In genomic region chr16:87723224-87723619, GRCh38 we compare ENCODE assay signal across 8 cellular contexts. TPM values are rescaled to one million over a fixed set of nuclear protein-coding genes. Genes with fewer than 3 reads are reported as not detected.
DNase-seq lines count a peak whose midpoint lies in the region; ATAC-seq and TF ChIP-seq lines count a peak whose summit lies in the region.

No MANE protein-coding gene starts in this region.

- H4K91ac ChIP-seq in mesenchymal stem cell (ENCODE audit: low read length), result no peak overlapping the region

- H3K9me3 Mint-ChIP-seq in activated CD4-positive, alpha-beta memory T cell treated with anti-CD3 and anti-CD28 coated beads, Interleukin-2, amount 10 ng/mL, durations not matched to agents 7 days and 5 days, result no peaks in the 10 kb centered on the region

- H3K4me1 Mint-ChIP-seq in activated CD4-positive, alpha-beta memory T cell treated with anti-CD3 and anti-CD28 coated beads, Interleukin-2, amount 10 ng/mL, durations not matched to agents 7 days and 5 days, result peaks cover 6% of the 10 kb centered on the region

- H2BK5ac ChIP-seq in mesenchymal stem cell (ENCODE audit: low read depth, low read length, poor library complexity, severe bottlenecking), result no peak overlapping the region

- no peak overlapping the region for H2AFZ ChIP-seq in mesenchymal stem cell (ENCODE audit: low read depth, low read length)

- ATAC-seq in GM21423 (IDR thresholded peaks at IDR 0.05; ENCODE audit: unreplicated experiment) (peak; percentile 67), GM21515 (IDR thresholded peaks at IDR 0.05; ENCODE audit: unreplicated experiment) (no peak)

- no peak overlapping the region for H3K23ac ChIP-seq in mesenchymal stem cell (ENCODE audit: low read length in 2 of 2)

- H3K18ac ChIP-seq in mesenchymal stem cell (ENCODE audit: low read depth in 1 of 2, low read length in 2 of 2), result no peak overlapping the region

- H2BK12ac ChIP-seq in mesenchymal stem cell (ENCODE audit: low read length in 2 of 2), result no peak overlapping the region

- peaks cover 65% of the 10 kb centered on the region for H3K36me3 Mint-ChIP-seq in activated CD4-positive, alpha-beta memory T cell treated with anti-CD3 and anti-CD28 coated beads, Interleukin-2, amount 10 ng/mL, durations not matched to agents 7 days and 5 days (ENCODE audit: low read depth)

- no peak overlapping the region for H3K27ac Mint-ChIP-seq in activated CD4-positive, alpha-beta memory T cell treated with anti-CD3 and anti-CD28 coated beads, Interleukin-2, amount 10 ng/mL, durations not matched to agents 7 days and 5 days

- H2BK120ac ChIP-seq in mesenchymal stem cell (ENCODE audit: low read depth, low read length), result no peak overlapping the region

- no peak overlapping the region for H3K4me3 Mint-ChIP-seq in activated CD4-positive, alpha-beta memory T cell treated with anti-CD3 and anti-CD28 coated beads, Interleukin-2, amount 10 ng/mL, durations not matched to agents 7 days and 5 days

- no peaks in the 10 kb centered on the region for H3K27me3 Mint-ChIP-seq in activated CD4-positive, alpha-beta memory T cell treated with anti-CD3 and anti-CD28 coated beads, Interleukin-2, amount 10 ng/mL, durations not matched to agents 7 days and 5 days

- no peak overlapping the region for H2BK15ac ChIP-seq in mesenchymal stem cell (ENCODE audit: low read depth, poor library complexity, severe bottlenecking)

- H3K4ac ChIP-seq in mesenchymal stem cell (ENCODE audit: low read depth in 1 of 2, low read length in 2 of 2), result no peak overlapping the region

- DNase-seq in NCI-H2227 treated with DMSO at 0.1 percent for 48 hours (lab: John Stamatoyannopoulos, UW), result peak; percentile 70
- peak; percentile 55 to 79 for DNase-seq in cardiac fibroblast (ENCODE audit: low read depth in 2 of 2)
- DNase-seq in mesenchymal stem cell, result peak; percentile 37
- DNase-seq in activated CD4-positive, alpha-beta memory T cell treated with anti-CD3 and anti-CD28 coated beads, Interleukin-2, amount 10 ng/mL, durations not matched to agents 7 days and 5 days, result no peak
- DNase-seq in LoVo (ENCODE audit: low spot score), result no peak

- no peak overlapping the region for H2AK5ac ChIP-seq in mesenchymal stem cell (ENCODE audit: low read length, severe bottlenecking)

- no peak overlapping the region for H3K4me3 ChIP-seq in BLaER1 treated with 17β-estradiol and CSF1 and Interleukin-3, amounts not matched to agents 10 nM and 100 nM
- H3K4me3 ChIP-seq in cardiac fibroblast (replicated peaks in 1 of 2; ENCODE audit: low read depth in 2 of 2, low read length in 2 of 2), result no peak overlapping the region
- no peak overlapping the region for H3K4me3 ChIP-seq in mesenchymal stem cell (ENCODE audit: insufficient read depth in 1 of 2, low read depth in 1 of 2, low read length in 2 of 2)

- no peaks in the 10 kb centered on the region for H3K27me3 ChIP-seq in BLaER1 treated with 17β-estradiol and CSF1 and Interleukin-3, amounts not matched to agents 10 nM and 100 nM
- no peaks in the 10 kb centered on the region for H3K27me3 ChIP-seq in mesenchymal stem cell (ENCODE audit: control insufficient read depth in 1 of 2, insufficient read depth in 1 of 2, low read length in 2 of 2)

- 88% methylated on average over 12 of the region's 12 CpGs for WGBS in mesenchymal stem cell

- H3K27ac ChIP-seq in BLaER1 treated with 17β-estradiol and CSF1 and Interleukin-3, amounts not matched to agents 10 nM and 100 nM, result peak overlapping the region in 9 of 11 experiments; percentile 40 to 90 (median 75); a peak in 16 of 22 replicates
- H3K27ac ChIP-seq in mesenchymal stem cell (ENCODE audit: low read length, poor library complexity, severe bottlenecking), result peak overlapping the region; percentile 18

- peaks cover 0 to 47% (median 23%) of the 10 kb centered on the region in 11 experiments; a peak in 18 of 22 replicates for H4K20me1 ChIP-seq in BLaER1 treated with 17β-estradiol and CSF1 and Interleukin-3, amounts not matched to agents 10 nM and 100 nM

- TF ChIP-seq CTCF in cardiac fibroblast (IDR thresholded peaks at IDR 0.05; ENCODE audit: low read depth, low read length), result no peak

- H3K4me1 ChIP-seq in BLaER1 treated with 17β-estradiol and CSF1 and Interleukin-3, amounts not matched to agents 10 nM and 100 nM, result peaks cover 51 to 85% (median 79%) of the 10 kb centered on the region in 10 experiments
- peaks cover 40% of the 10 kb centered on the region for H3K4me1 ChIP-seq in mesenchymal stem cell (ENCODE audit: control insufficient read depth, insufficient read depth, low read depth, low read length)

- H3K14ac ChIP-seq in mesenchymal stem cell (ENCODE audit: low read length in 2 of 2), result no peak overlapping the region

- peaks cover 29% of the 10 kb centered on the region for H3K79me1 ChIP-seq in mesenchymal stem cell (replicated peaks; ENCODE audit: low read length, poor library complexity, severe bottlenecking)

- CTCF ChIA-PET in activated CD4-positive, alpha-beta memory T cell treated with anti-CD3 and anti-CD28 coated beads, Interleukin-2, amount 10 ng/mL, durations not matched to agents 7 days and 5 days (lab: Charles Lee), result no interaction called here

- peak overlapping the region; percentile 57 to 91 (median 86) for H3K4me2 ChIP-seq in BLaER1 treated with 17β-estradiol and CSF1 and Interleukin-3, amounts not matched to agents 10 nM and 100 nM
- H3K4me2 ChIP-seq in mesenchymal stem cell (ENCODE audit: low read length, poor library complexity, severe bottlenecking), result no peak overlapping the region

- POLR2A ChIA-PET in activated CD4-positive, alpha-beta memory T cell treated with anti-CD3 and anti-CD28 coated beads, Interleukin-2, amount 10 ng/mL, durations not matched to agents 7 days and 5 days (lab: Charles Lee), result interaction anchor here (3.0 kb wide), 1 partner anchor 42 kb away, joined by 7 read pairs; the partner anchor contains the start of gene KLHDC4

- peak overlapping the region in 8 of 11 experiments; percentile 1 to 75 (median 60); a peak in 13 of 22 replicates for H3K9ac ChIP-seq in BLaER1 treated with 17β-estradiol and CSF1 and Interleukin-3, amounts not matched to agents 10 nM and 100 nM
- H3K9ac ChIP-seq in mesenchymal stem cell (ENCODE audit: low read length), result no peak overlapping the region

- H3K9me3 ChIP-seq in BLaER1 treated with 17β-estradiol and CSF1 and Interleukin-3, amounts not matched to agents 10 nM and 100 nM (replicated peaks in 1 of 11), result peaks cover 0 to 20% (median 17%) of the 10 kb centered on the region in 11 experiments; a peak in 13 of 22 replicates
- H3K9me3 ChIP-seq in mesenchymal stem cell (ENCODE audit: control insufficient read depth, low read length), result no peaks in the 10 kb centered on the region

- H3K36me3 ChIP-seq in BLaER1 treated with 17β-estradiol and CSF1 and Interleukin-3, amounts not matched to agents 10 nM and 100 nM, result peaks cover 17 to 51% (median 40%) of the 10 kb centered on the region in 11 experiments; a peak in 21 of 22 replicates
- peaks cover 7 to 45% of the 10 kb centered on the region in 2 experiments for H3K36me3 ChIP-seq in mesenchymal stem cell (ENCODE audit: control insufficient read depth in 1 of 2, insufficient read depth in 2 of 2, low read depth in 1 of 2, low read length in 2 of 2)

- no peak overlapping the region for H4K8ac ChIP-seq in mesenchymal stem cell (ENCODE audit: low read length)

RNA-seq across cellular contexts. Expression of gene KLHDC4, which starts 42.6 kb away (rescaled TPM):
- 9.4 TPM for polyA plus RNA-seq in mesenchymal stem cell (2013, experiment 1 of 2)
- 8.5 TPM for polyA plus RNA-seq in mesenchymal stem cell (2013, experiment 2 of 2)
- total RNA-seq in activated CD4-positive, alpha-beta memory T cell treated with anti-CD3 and anti-CD28 coated beads, Interleukin-2, amount 10 ng/mL, durations not matched to agents 7 days and 5 days, result 10 to 100 TPM; 82.1 to 84.9 TPM

Comparison
In these comparisons a context has a peak if more than half of its experiments do, and no peak if none do; other contexts are left out.
1. DNase-seq: peak in NCI-H2227 treated with DMSO at 0.1 percent for 48 hours (single experiment), cardiac fibroblast (2 of 2) and mesenchymal stem cell (single experiment); none in activated CD4-positive, alpha-beta memory T cell treated with anti-CD3 and anti-CD28 coated beads, Interleukin-2, amount 10 ng/mL, durations not matched to agents 7 days and 5 days (single experiment) and LoVo (single experiment).